Comparison of ENCODE assay signal across 9 cellular contexts in genomic region chr19:1360818-1361461, GRCh38. TPM values are rescaled to one million over a fixed set of nuclear protein-coding genes. Genes with fewer than 3 reads are reported as not detected.
DNase-seq lines count a peak whose midpoint lies in the region; ATAC-seq and TF ChIP-seq lines count a peak whose summit lies in the region.
"Had no signal": no experiment of that assay in that cellular context is flagged by ENCODE, and none has a peak within 500 bp of the region (broad histone marks: within the 10 kb centered on the region; RNA-seq: fewer than 3 reads in every experiment).

No MANE protein-coding gene starts in this region.

- no peaks in the 10 kb centered on the region for H3K27me3 Mint-ChIP-seq in H9 (ENCODE audit: low read depth)

- no peak overlapping the region for H2BK20ac ChIP-seq in H9 (ENCODE audit: low read depth, low read length, poor library complexity, severe bottlenecking)

- no peak overlapping the region for H3K18ac ChIP-seq in H9 (ENCODE audit: insufficient read length, low read depth, low read length)

- intact Hi-C loops in breast epithelium (cut with DNase I; ENCODE audit: low total_unique reads) = no loop called here

- H2BK5ac ChIP-seq in H9 (ENCODE audit: insufficient read length, low read length) = no peak overlapping the region

- peaks cover 28 to 94% (median 87%) of the 10 kb centered on the region in 3 experiments for H3K36me3 Mint-ChIP-seq in H9 (ENCODE audit: insufficient read depth in 1 of 3, low read depth in 3 of 3)

- H3K79me2 ChIP-seq in H9 (ENCODE audit: insufficient read depth, low read length) = no peaks in the 10 kb centered on the region

- ATAC-seq in upper lobe of left lung (ENCODE audit: low FRiP score in 2 of 2) = peak in 1 of 2 donors; percentile 84
- no peak for ATAC-seq in GM18502 (IDR thresholded peaks at IDR 0.05; ENCODE audit: poor library complexity, unreplicated experiment)
- no peak for ATAC-seq in foreskin keratinocyte

- peaks cover 44 to 56% of the 10 kb centered on the region in 2 experiments for H3K4me1 Mint-ChIP-seq in H9

- no peak overlapping the region for H3K4ac ChIP-seq in H9 (ENCODE audit: low read depth, low read length)

- no peak overlapping the region for H4K8ac ChIP-seq in H9 (replicated peaks; ENCODE audit: insufficient read length, low read depth, low read length)

- no peak overlapping the region for H2BK15ac ChIP-seq in H9 (ENCODE audit: low read depth, low read length)

- H4K91ac ChIP-seq in H9 (ENCODE audit: insufficient read length, low read depth, low read length) = no peak overlapping the region

- no peak overlapping the region for H3K56ac ChIP-seq in H9 (ENCODE audit: insufficient read length, low read depth, low read length)

- H3K23me2 ChIP-seq in H9 (ENCODE audit: insufficient read length, low read depth, low read length, poor library complexity, severe bottlenecking) = peaks cover 7% of the 10 kb centered on the region

- TF ChIP-seq EP300 in upper lobe of left lung (IDR thresholded peaks at IDR 0.05) = no peak

- no peak overlapping the region for H3T11ph ChIP-seq in H9 (ENCODE audit: low read length)

- no peaks in the 10 kb centered on the region for H3K9me3 ChIP-seq in breast epithelium
- H3K9me3 ChIP-seq in upper lobe of left lung = no peaks in the 10 kb centered on the region
- no peaks in the 10 kb centered on the region for H3K9me3 ChIP-seq in H9 (ENCODE audit: control insufficient read depth, low read depth, low read length)
- H3K9me3 ChIP-seq: neutrophil had no signal

- TF ChIP-seq POLR2A in breast epithelium (IDR thresholded peaks at IDR 0.05) (no peak), upper lobe of left lung (IDR thresholded peaks at IDR 0.05) (no peak)

- H3K4me3 Mint-ChIP-seq in H9 = no peak overlapping the region

- H3K23ac ChIP-seq in H9 (ENCODE audit: insufficient read length, low read depth, low read length) = no peak overlapping the region

- H3K4me2 ChIP-seq in H9 (ENCODE audit: insufficient read depth, insufficient read length, low read length) = no peak overlapping the region

- DNase-seq in M059J (ENCODE audit: low read depth) (peak; percentile 75), breast epithelium (ENCODE audit: low spot score in 2 of 2) (peak in 1 of 2 donors; percentile 60), left kidney (ENCODE audit: low read depth, low spot score) (peak; percentile 87), upper lobe of left lung (peak in 1 of 2 donors; percentile 92), H9 (no peak), HT-29 (ENCODE audit: low spot score) (no peak), foreskin keratinocyte (no peak)

- no peaks in the 10 kb centered on the region for H3K79me1 ChIP-seq in H9 (ENCODE audit: insufficient read depth, low read depth, low read length, poor library complexity, severe bottlenecking)

- H3K27ac ChIP-seq in breast epithelium = peak overlapping the region; percentile 65 to 77
- peak overlapping the region; percentile 13 to 49 (median 31) for H3K27ac ChIP-seq in upper lobe of left lung
- H3K27ac ChIP-seq in H9 (ENCODE audit: insufficient read length, low read depth, low read length) = no peak overlapping the region
- no peak overlapping the region for H3K27ac ChIP-seq in foreskin keratinocyte
- H3K27ac ChIP-seq: neutrophil had no signal

- no peaks in the 10 kb centered on the region for H3K9me3 Mint-ChIP-seq in H9

- H2BK120ac ChIP-seq in H9 (ENCODE audit: low read depth, low read length, poor library complexity, severe bottlenecking) = no peak overlapping the region

- WGBS in upper lobe of left lung, 2 donors = 57% methylated on average over 28 to 31 of the region's 31 CpGs
- WGBS in H9 (ENCODE audit: extremely low coverage, insufficient read length, low lambda C conversion rate) = no CpG with 5 or more reads among the region's 31 CpGs

- peak overlapping the region in 1 of 3 experiments; percentile 77; a peak in 2 of 7 replicates for H3K27ac Mint-ChIP-seq in H9

- H4K20me1 ChIP-seq in H9 (ENCODE audit: control insufficient read depth, insufficient read depth, insufficient read length) = peaks cover 2% of the 10 kb centered on the region

- H4K5ac ChIP-seq in H9 (ENCODE audit: insufficient read length, low read depth, low read length) = no peak overlapping the region

- H3K4me3 ChIP-seq in breast epithelium (peak overlapping the region; percentile 23 to 53 (median 41)), upper lobe of left lung (peak overlapping the region in 3 of 4 donors; percentile 2 to 29 (median 27))

- no peak overlapping the region for H2BK12ac ChIP-seq in H9 (ENCODE audit: insufficient read length, low read depth, low read length)

- H3K14ac ChIP-seq in H9 (ENCODE audit: insufficient read depth, low read length) = no peak overlapping the region

- TF ChIP-seq CTCF in breast epithelium (IDR thresholded peaks at IDR 0.05) = no peak
- TF ChIP-seq CTCF in upper lobe of left lung (IDR thresholded peaks at IDR 0.05) = no peak
- no peak for TF ChIP-seq CTCF in H9 (conservative IDR thresholded peaks at IDR 0.05)
- TF ChIP-seq CTCF in foreskin keratinocyte (conservative IDR thresholded peaks at IDR 0.05) = no peak

- H3K27me3 ChIP-seq in breast epithelium (no peaks in the 10 kb centered on the region), upper lobe of left lung (no peaks in the 10 kb centered on the region), H9 (ENCODE audit: insufficient read depth, low read length) (no peaks in the 10 kb centered on the region), foreskin keratinocyte (no peaks in the 10 kb centered on the region)

- H2AFZ ChIP-seq in H9 (ENCODE audit: low read length) = no peak overlapping the region

- no peak overlapping the region for H2AK5ac ChIP-seq in H9 (ENCODE audit: insufficient read length, low read length)

- H3K9ac ChIP-seq in H9 (ENCODE audit: extremely low read depth, insufficient read length, low read length) = no peak overlapping the region

- no peaks in the 10 kb centered on the region for H3K36me3 ChIP-seq in breast epithelium
- H3K36me3 ChIP-seq in upper lobe of left lung = peaks cover 3 to 86% (median 37%) of the 10 kb centered on the region in 4 donors

- H3K4me1 ChIP-seq in breast epithelium (peaks cover 8 to 13% of the 10 kb centered on the region in 2 donors), upper lobe of left lung (peaks cover 10 to 41% (median 28%) of the 10 kb centered on the region in 4 donors), H9 (ENCODE audit: insufficient read depth, low read length) (no peaks in the 10 kb centered on the region), foreskin keratinocyte (no peaks in the 10 kb centered on the region)

RNA-seq across cellular contexts. Expression of gene NDUFS7, which starts 22.8 kb away (rescaled TPM):
- 119 and 150 TPM in 2 replicates for total RNA-seq in M059J (2014; rRNA removed; shearing (Covaris generic))
- total RNA-seq in breast epithelium (100 to 1,000 TPM in 1 of 3 donors, 10 to 100 TPM in 2; 67.5 to 122 (median 67.5) TPM), upper lobe of left lung (100 to 1,000 TPM in 4 of 6 donors, 10 to 100 TPM in 2; 38.8 to 121 (median 100) TPM), H9 (2021) (83.7 and 83.9 TPM in 2 replicates), foreskin keratinocyte (80.0 and 81.3 TPM in 2 replicates)
- 133 and 170 TPM in 2 replicates for total RNA-seq in HT-29 (2014; rRNA removed; shearing (Covaris generic))
- 115 and 132 TPM in 2 replicates for polyA plus RNA-seq in foreskin keratinocyte

RNA-seq across cellular contexts. Expression of gene GAMT, which starts 40.4 kb away (rescaled TPM):
- total RNA-seq in M059J (2014; rRNA removed; shearing (Covaris generic)) = 33.2 and 37.7 TPM in 2 replicates
- total RNA-seq in breast epithelium = 10 to 100 TPM; 23.6 to 40.0 (median 30.3) TPM
- 10 to 100 TPM in 2 of 6 donors, 1 to 10 TPM in 4; 4.0 to 12.1 (median 8.1) TPM for total RNA-seq in upper lobe of left lung
- 26.6 and 27.4 TPM in 2 replicates for total RNA-seq in H9 (2021)
- total RNA-seq in HT-29 (2014; rRNA removed; shearing (Covaris generic)) = 0.26 and 0.97 TPM in 2 replicates
- 11.0 and 13.9 TPM in 2 replicates for total RNA-seq in foreskin keratinocyte
- polyA plus RNA-seq in foreskin keratinocyte = 18.9 and 23.2 TPM in 2 replicates

RNA-seq across cellular contexts. Expression of gene DAZAP1, which starts 46.4 kb away (rescaled TPM):
- total RNA-seq in M059J (2014; rRNA removed; shearing (Covaris generic)) = 87.7 and 97.6 TPM in 2 replicates
- 10 to 100 TPM; 35.8 to 50.9 (median 48.8) TPM for total RNA-seq in breast epithelium
- 100 to 1,000 TPM in 1 of 6 donors, 10 to 100 TPM in 5; 38.9 to 107 (median 78.7) TPM for total RNA-seq in upper lobe of left lung
- 255 and 265 TPM in 2 replicates for total RNA-seq in H9 (2021)
- 223 and 234 TPM in 2 replicates for total RNA-seq in HT-29 (2014; rRNA removed; shearing (Covaris generic))
- total RNA-seq in foreskin keratinocyte = 116 and 119 TPM in 2 replicates
- 136 and 140 TPM in 2 replicates for polyA plus RNA-seq in foreskin keratinocyte

Comparison
In these comparisons a context has a peak if more than half of its experiments do, and no peak if none do; other contexts are left out.
1. DNase-seq: peak in M059J (single experiment) and left kidney (single experiment); none in H9 (single experiment), HT-29 (single experiment) and foreskin keratinocyte (0 of 2).
2. H3K27ac ChIP-seq: peak in breast epithelium (2 of 2) and upper lobe of left lung (4 of 4); none in H9 (single experiment) and foreskin keratinocyte (single experiment).